In genomic region chr16:77860944-77861343, GRCh38 we compare ENCODE assay signal across 18 cellular contexts.
DNase-seq lines count a peak whose midpoint lies in the region; ATAC-seq and TF ChIP-seq lines count a peak whose summit lies in the region.
"Had no signal": no experiment of that assay in that cellular context is flagged by ENCODE, and none has a peak within 500 bp of the region (broad histone marks: within the 10 kb centered on the region; RNA-seq: fewer than 3 reads in every experiment).

No MANE protein-coding gene starts in this region.

- H3K9me3 ChIP-seq in cardiac muscle cell (ENCODE audit: low read depth) (no peaks in the 10 kb centered on the region), left ventricle myocardium inferior (replicated peaks) (no peaks in the 10 kb centered on the region), right cardiac atrium (ENCODE audit: control insufficient read depth, low read length) (no peaks in the 10 kb centered on the region)
- H3K9me3 ChIP-seq: BLaER1, HAP-1 had no signal

- TF ChIP-seq CTCF in cardiac muscle cell (IDR thresholded peaks at IDR 0.05; ENCODE audit: low read depth, low read length): no peak
- no peak for TF ChIP-seq CTCF in left ventricle myocardium inferior (IDR thresholded peaks at IDR 0.05; ENCODE audit: borderline replicate concordance)

- H3K36me3 ChIP-seq in cardiac muscle cell (no peaks in the 10 kb centered on the region), left ventricle myocardium inferior (no peaks in the 10 kb centered on the region)
- H3K36me3 ChIP-seq: BLaER1, HAP-1 had no signal

- H3K27me3 ChIP-seq in cardiac muscle cell (no peaks in the 10 kb centered on the region), left ventricle myocardium inferior (ENCODE audit: low read depth) (no peaks in the 10 kb centered on the region), right cardiac atrium (ENCODE audit: control insufficient read depth, insufficient read depth) (no peaks in the 10 kb centered on the region)
- H3K27me3 ChIP-seq: BLaER1 had no signal

- no peak for DNase-seq in cardiac muscle cell (ENCODE audit: low read depth in 1 of 2, low spot score in 1 of 2)
- no peak for DNase-seq in Right ventricle myocardium superior
- DNase-seq in left ventricle myocardium inferior: no peak
- no peak for DNase-seq in left cardiac atrium
- DNase-seq in right cardiac atrium: no peak
- DNase-seq: CD4-positive, CD25-positive, alpha-beta regulatory T cell; CD8-positive, alpha-beta memory T cell; DMS 273 treated with DMSO at 0.1 percent for 48 hours; DMS79; EL; GDM1; GOT3; HFFc6 had no signal

- no peak for ATAC-seq in Right ventricle myocardium superior (ENCODE audit: poor library complexity)
- no peak for ATAC-seq in left cardiac atrium
- no peak for ATAC-seq in right cardiac atrium
- no peak for ATAC-seq in GM19463 (IDR thresholded peaks at IDR 0.05; ENCODE audit: unreplicated experiment)

- H3K4me3 ChIP-seq in cardiac muscle cell (no peak overlapping the region), left ventricle myocardium inferior (peak overlapping the region; percentile 26), right cardiac atrium (ENCODE audit: low read length) (no peak overlapping the region)
- H3K4me3 ChIP-seq: BLaER1, HAP-1 had no signal

- H3K4me1 ChIP-seq in cardiac muscle cell (ENCODE audit: low read depth) (peaks cover 35% of the 10 kb centered on the region), left ventricle myocardium inferior (peaks cover 52% of the 10 kb centered on the region), right cardiac atrium (ENCODE audit: control insufficient read depth, insufficient read depth, low read length) (no peaks in the 10 kb centered on the region)
- H3K4me1 ChIP-seq: HAP-1 had no signal

- WGBS in right cardiac atrium: 55% methylated on average over 3 of the region's 3 CpGs

- intact Hi-C loops in Right ventricle myocardium superior (cut with DNase I): no loop called here
- intact Hi-C loops in left ventricle myocardium inferior (cut with micrococcal nuclease): no loop called here
- intact Hi-C loops in left cardiac atrium (cut with DNase I): no loop called here
- intact Hi-C loops in right cardiac atrium (cut with DNase I): no loop called here

- peak overlapping the region; percentile 49 for H3K27ac ChIP-seq in cardiac muscle cell
- peak overlapping the region; percentile 88 for H3K27ac ChIP-seq in left ventricle myocardium inferior (replicated peaks)
- H3K27ac ChIP-seq in right cardiac atrium (ENCODE audit: low read length): peak overlapping the region; percentile 69
- H3K27ac ChIP-seq: 22Rv1, BLaER1, C4-2B had no signal
